17 cellular contexts compared by ENCODE assay signal in the genomic region with DNA sequence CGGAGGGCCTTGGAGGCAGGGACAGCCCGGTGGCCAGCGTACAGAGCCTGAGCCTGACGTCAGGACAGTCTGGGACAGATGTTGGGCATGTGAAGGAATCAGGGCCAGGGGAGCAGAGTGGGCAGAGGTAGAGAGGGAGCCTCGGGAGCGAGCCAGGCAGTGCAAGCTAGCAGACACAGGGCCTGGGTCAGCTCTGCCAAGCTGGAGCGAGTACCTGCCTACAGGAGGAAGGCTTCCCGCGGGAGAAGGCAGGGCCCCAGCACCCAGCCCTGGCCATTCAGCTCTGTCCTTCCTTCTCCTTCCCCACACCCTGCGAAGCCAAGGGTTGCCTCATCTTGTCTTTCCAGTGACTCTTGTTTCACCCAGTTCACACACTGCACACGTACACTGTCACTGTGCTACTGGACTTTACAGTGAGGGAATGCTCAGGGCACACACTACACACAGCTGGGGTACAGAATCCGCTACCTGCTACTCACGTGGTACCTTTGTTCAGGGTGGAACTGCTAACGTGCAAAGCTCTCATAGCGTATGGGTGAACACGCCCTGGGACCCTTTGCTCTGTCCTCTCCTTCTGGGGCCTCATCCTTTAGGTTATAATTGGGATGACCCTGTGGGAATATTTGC. TPM values are rescaled to one million over a fixed set of nuclear protein-coding genes. Genes with fewer than 3 reads are reported as not detected.
"Had no signal": no experiment of that assay in that cellular context is flagged by ENCODE, and none has a peak within 500 bp of the region (broad histone marks: within the 10 kb centered on the region; RNA-seq: fewer than 3 reads in every experiment).

No MANE protein-coding gene starts in this region.

- DNase-seq: activated B cell treated with CpG ODN at 0.5 μM for 24 hours; activated CD4-positive, alpha-beta T cell treated with anti-CD3 and anti-CD28 coated beads, Interleukin-2, amount 50 U/mL, for 1 hour; activated naive CD4-positive, alpha-beta T cell; amniotic stem cell; body of pancreas; mammary epithelial cell; naive thymus-derived CD8-positive, alpha-beta T cell; SK-N-SH; stimulated activated CD4-positive, alpha-beta T cell treated with anti-CD3 and anti-CD28 coated beads, Interleukin-4, amount 100 ng/mL, for 1 hour; stimulated activated CD8-positive, alpha-beta memory T cell treated with anti-CD3 and anti-CD28 coated beads, Interleukin-4, amount 100 ng/mL, for 48 hours; T-helper 1 cell had no signal

- ATAC-seq: body of pancreas; left lobe of liver; naive thymus-derived CD8-positive, alpha-beta T cell had no signal

- H3K4me3 Mint-ChIP-seq: activated B cell treated with CpG ODN at 0.5 μM for 24 hours; dendritic cell treated with granulocyte-macrophage colony-stimulating factor and Interleukin-4, amounts not matched to agents 40 ng/mL and 50 ng/mL, for 4 days; naive thymus-derived CD8-positive, alpha-beta T cell had no signal

- H3K4me1 ChIP-seq: body of pancreas, vagina had no signal

- H3K9me3 ChIP-seq: body of pancreas, esophagus muscularis mucosa, SK-N-SH, vagina had no signal

- H3K9me3 Mint-ChIP-seq: activated B cell treated with CpG ODN at 0.5 μM for 24 hours; dendritic cell treated with granulocyte-macrophage colony-stimulating factor and Interleukin-4, amounts not matched to agents 40 ng/mL and 50 ng/mL, for 4 days; naive thymus-derived CD8-positive, alpha-beta T cell had no signal

- H3K27ac Mint-ChIP-seq: activated B cell treated with CpG ODN at 0.5 μM for 24 hours; dendritic cell treated with granulocyte-macrophage colony-stimulating factor and Interleukin-4, amounts not matched to agents 40 ng/mL and 50 ng/mL, for 4 days had no signal

- H3K4me3 ChIP-seq: body of pancreas, esophagus muscularis mucosa, vagina had no signal

- H3K27ac ChIP-seq: body of pancreas, esophagus muscularis mucosa, vagina had no signal

- H3K27me3 Mint-ChIP-seq: activated B cell treated with CpG ODN at 0.5 μM for 24 hours; dendritic cell treated with granulocyte-macrophage colony-stimulating factor and Interleukin-4, amounts not matched to agents 40 ng/mL and 50 ng/mL, for 4 days; naive thymus-derived CD8-positive, alpha-beta T cell had no signal

- H3K4me1 Mint-ChIP-seq: activated B cell treated with CpG ODN at 0.5 μM for 24 hours had no signal

- H3K27me3 ChIP-seq: body of pancreas, esophagus muscularis mucosa, vagina had no signal

RNA-seq across cellular contexts. Expression of a gene that starts 9.8 kb away (rescaled TPM):
- total RNA-seq: activated B cell treated with CpG ODN at 0.5 μM for 24 hours, fibroblast of villous mesenchyme, mammary epithelial cell, mononuclear cell, vagina had no signal
